ENCODE assay signal across 15 cellular contexts in genomic region chr20:64088586-64088985, GRCh38. TPM values are rescaled to one million over a fixed set of nuclear protein-coding genes. Genes with fewer than 3 reads are reported as not detected.
"Had no signal": no experiment of that assay in that cellular context is flagged by ENCODE, and none has a peak within 500 bp of the region (broad histone marks: within the 10 kb centered on the region; RNA-seq: fewer than 3 reads in every experiment).

No MANE protein-coding gene starts in this region.

RNA-seq across cellular contexts. Expression of gene LKAAEAR1, which starts 4.4 kb away (rescaled TPM):
- total RNA-seq: esophagus squamous epithelium, left ventricle myocardium inferior, osteocyte, pulmonary artery endothelial cell, sciatic nerve, subcutaneous adipose tissue, upper lobe of right lung had no signal
- polyA plus RNA-seq: immature natural killer cell had no signal

RNA-seq across cellular contexts. Expression of gene NPBWR2, which starts 18.8 kb away (rescaled TPM):
- total RNA-seq: chondrocyte, esophagus squamous epithelium, gastroesophageal sphincter, kidney, left cardiac atrium, left ventricle myocardium inferior, lower lobe of right lung, osteocyte, pulmonary artery endothelial cell, sciatic nerve, skeletal muscle tissue, subcutaneous adipose tissue, tibial nerve, upper lobe of right lung had no signal
- polyA plus RNA-seq: immature natural killer cell had no signal
